Comparison of ENCODE assay signal across 8 cellular contexts in the genomic region with DNA sequence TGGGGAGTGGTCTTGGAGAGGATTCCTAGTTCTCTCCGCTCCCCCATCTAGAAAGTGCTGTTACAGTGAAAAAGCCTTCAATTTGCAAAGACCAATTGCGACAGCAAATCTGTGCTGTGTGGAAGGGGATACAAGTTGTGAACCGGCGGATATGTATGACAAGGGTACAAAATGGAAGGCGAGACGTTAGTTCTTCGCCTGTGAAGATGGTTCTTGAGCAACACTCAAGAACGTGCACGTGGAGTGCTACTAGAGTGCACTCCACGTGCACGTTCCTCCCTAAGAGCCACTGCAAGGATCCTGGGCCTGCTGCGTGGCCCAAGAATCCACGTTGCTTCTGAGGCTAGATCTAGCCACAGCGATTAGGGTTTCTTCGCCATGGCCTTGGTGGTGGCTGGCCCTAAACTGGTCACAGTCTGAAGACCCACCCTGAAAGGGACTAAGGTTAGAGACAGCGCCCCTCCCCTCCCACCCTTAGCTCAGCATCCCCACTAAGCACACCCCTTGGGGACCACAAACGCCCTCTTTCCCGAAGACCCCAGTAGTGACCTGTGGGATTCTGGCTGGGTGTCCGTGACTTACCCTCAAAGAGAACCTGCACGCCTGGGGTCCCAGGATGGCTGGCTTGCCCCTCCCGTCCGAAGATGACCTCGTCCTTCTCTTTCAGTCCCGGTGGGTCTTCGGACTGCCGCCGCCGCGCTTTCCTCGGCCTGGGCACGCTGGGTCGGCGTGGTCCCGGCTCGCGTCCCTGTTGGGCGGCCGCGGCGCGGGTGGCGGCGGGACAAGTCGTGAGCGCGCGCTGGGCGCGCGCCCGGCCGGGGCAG. TPM values are rescaled to one million over a fixed set of nuclear protein-coding genes. Genes with fewer than 3 reads are reported as not detected.
DNase-seq lines count a peak whose midpoint lies in the region; ATAC-seq and TF ChIP-seq lines count a peak whose summit lies in the region.

No MANE protein-coding gene starts in this region.

- H3K4me1 ChIP-seq in PC-9 (replicated peaks; ENCODE audit: insufficient read depth) (no peaks in the 10 kb centered on the region), neutrophil (ENCODE audit: control insufficient read depth in 1 of 2, insufficient read depth in 1 of 2, low read depth in 1 of 2, low read length in 1 of 2) (peaks cover 36 to 39% of the 10 kb centered on the region in 2 experiments)
- H3K4me1 ChIP-seq in effector memory CD4-positive, alpha-beta T cell (ENCODE audit: control insufficient read depth, insufficient read depth, low read length, poor library complexity, severe bottlenecking): peaks cover 2% of the 10 kb centered on the region

- intact Hi-C loops in PC-9 (cut with micrococcal nuclease; ENCODE audit: unreplicated experiment): no loop called here

- TF ChIP-seq CTCF in PC-9 (conservative IDR thresholded peaks at IDR 0.05): no peak
- TF ChIP-seq CTCF in neutrophil (IDR thresholded peaks at IDR 0.05): no peak

- H3K27ac ChIP-seq in PC-9: no peak overlapping the region
- peak overlapping the region; percentile 76 for H3K27ac ChIP-seq in effector memory CD4-positive, alpha-beta T cell (ENCODE audit: insufficient read depth, low read length, poor library complexity, severe bottlenecking)
- H3K27ac ChIP-seq in neutrophil: peak overlapping the region; percentile 95

- no TSS peak for BruUV-seq in PC-9 (replicated peaks; lab: Mats Ljungman, UMichigan)

- CTCF ChIA-PET in PC-9 (lab: Charles Lee): no interaction called here

- TF ChIP-seq POLR2A in GM18505 (IDR thresholded peaks at IDR 0.05; ENCODE audit: borderline replicate concordance, extremely low read depth, insufficient read depth, insufficient read length): no peak

- no peaks in the 10 kb centered on the region for H3K9me2 ChIP-seq in PC-9 (ENCODE audit: insufficient read depth)

- peak overlapping the region; percentile 90 for H3K4me2 ChIP-seq in PC-9

- ATAC-seq in HG03354 (IDR thresholded peaks at IDR 0.05; ENCODE audit: poor library complexity, severe bottlenecking, unreplicated experiment) (no peak), GM18505 (IDR thresholded peaks at IDR 0.05; ENCODE audit: unreplicated experiment) (no peak)

- no peaks in the 10 kb centered on the region for H3F3A ChIP-seq in PC-9 (ENCODE audit: insufficient read depth, low read depth)

- H3K27me3 ChIP-seq in PC-9 (ENCODE audit: insufficient read depth, low read depth) (peaks cover 13% of the 10 kb centered on the region), neutrophil (no peaks in the 10 kb centered on the region)
- H3K27me3 ChIP-seq in effector memory CD4-positive, alpha-beta T cell (replicated peaks; ENCODE audit: control insufficient read depth, insufficient read depth, low read length, poor library complexity, severe bottlenecking): no peaks in the 10 kb centered on the region

- DNase-seq in GF-D8 (lab: John Stamatoyannopoulos, UW): peak; percentile 18
- no peak for DNase-seq in PC-9
- DNase-seq in effector memory CD4-positive, alpha-beta T cell: no peak
- DNase-seq in NCI-H1092 treated with DMSO at 0.1 percent for 48 hours (lab: John Stamatoyannopoulos, UW): no peak
- DNase-seq in globus pallidus (ENCODE audit: low spot score): no peak

- H4K20me1 ChIP-seq in PC-9 (ENCODE audit: insufficient read depth): no peaks in the 10 kb centered on the region

- POLR2A ChIA-PET in PC-9 (lab: Charles Lee; ENCODE audit: unreplicated experiment): no interaction called here

- H3K79me2 ChIP-seq in PC-9 (ENCODE audit: low read depth): no peaks in the 10 kb centered on the region

- H3K4me3 ChIP-seq in PC-9 (peak overlapping the region; percentile 75; the same call in 1 of the 2 replicates), neutrophil (ENCODE audit: low read depth in 1 of 2, low read length in 1 of 2) (peak overlapping the region; percentile 91 to 97)
- peak overlapping the region; percentile 96 for H3K4me3 ChIP-seq in effector memory CD4-positive, alpha-beta T cell (ENCODE audit: insufficient read depth, low read depth, low read length, poor library complexity, severe bottlenecking)

- no peak overlapping the region for H2AFZ ChIP-seq in PC-9

- H3K36me3 ChIP-seq in PC-9 (ENCODE audit: low read depth) (no peaks in the 10 kb centered on the region), neutrophil (no peaks in the 10 kb centered on the region)
- no peaks in the 10 kb centered on the region for H3K36me3 ChIP-seq in effector memory CD4-positive, alpha-beta T cell (ENCODE audit: control insufficient read depth, insufficient read depth, low read length)

- H3K9me3 ChIP-seq in PC-9 (ENCODE audit: insufficient read depth, low read depth): no peaks in the 10 kb centered on the region
- H3K9me3 ChIP-seq in effector memory CD4-positive, alpha-beta T cell (ENCODE audit: control insufficient read depth, low read length): no peaks in the 10 kb centered on the region
- no peaks in the 10 kb centered on the region for H3K9me3 ChIP-seq in neutrophil

RNA-seq across cellular contexts. Expression of gene PDE3B, which starts 0.5 kb away (rescaled TPM):
- total RNA-seq in PC-9 (2021): not detected in 2 replicates
